In the genomic region with DNA sequence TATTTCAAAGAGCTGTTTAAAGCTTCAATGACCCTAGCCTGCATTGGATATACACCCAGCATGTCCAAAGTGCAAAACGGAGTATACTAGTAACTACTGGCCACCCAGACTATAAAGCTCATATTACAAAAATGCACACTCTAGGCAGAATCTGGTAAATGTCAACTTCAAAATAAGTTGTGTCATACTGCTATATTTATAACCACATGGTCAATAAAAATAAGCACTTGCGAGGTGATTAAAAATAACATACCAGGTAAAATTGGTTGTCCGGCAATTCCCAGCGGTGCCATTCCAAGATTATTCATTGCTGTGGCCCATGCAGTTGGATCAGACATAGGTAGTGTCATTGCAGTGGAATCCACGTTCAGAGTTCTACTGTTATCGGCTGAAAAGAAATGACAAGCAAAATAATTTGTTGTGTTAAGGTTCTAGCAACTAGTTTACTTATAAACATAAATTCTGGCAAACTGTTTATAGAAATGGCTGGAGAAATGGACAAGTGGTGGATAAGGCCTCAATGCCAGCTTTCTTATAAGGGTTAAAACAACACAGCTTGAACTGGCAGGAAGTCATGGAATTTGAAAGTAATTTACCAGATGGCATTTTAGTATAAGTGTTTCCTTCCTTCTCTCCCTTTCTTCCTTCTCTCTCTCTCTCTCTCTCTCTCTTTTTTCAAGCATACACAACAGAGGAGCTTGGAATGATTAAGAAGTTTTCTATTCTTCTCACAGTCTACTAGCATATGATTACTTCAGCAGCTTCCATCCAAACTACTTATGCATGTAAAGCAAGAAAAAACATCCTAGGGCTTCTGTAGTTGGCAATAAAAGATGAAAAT, we compare ENCODE assay signal across 19 cellular contexts.
DNase-seq lines count a peak whose midpoint lies in the region; TF ChIP-seq lines count a peak whose summit lies in the region.
"Had no signal": no experiment of that assay in that cellular context is flagged by ENCODE, and none has a peak within 500 bp of the region (broad histone marks: within the 10 kb centered on the region; RNA-seq: fewer than 3 reads in every experiment).

No MANE protein-coding gene starts in this region.

- H2BK12ac ChIP-seq in H9 (ENCODE audit: insufficient read length, low read depth, low read length), result no peak overlapping the region

- 76 to 77% methylated on average over 6 of the region's 6 CpGs for WGBS in sigmoid colon, 2 donors
- WGBS in smooth muscle cell (ENCODE audit: low lambda C conversion rate), result 74% methylated on average over 6 of the region's 6 CpGs
- no CpG with 5 or more reads among the region's 6 CpGs for WGBS in H9 (ENCODE audit: extremely low coverage, insufficient read length, low lambda C conversion rate)

- no peak overlapping the region for H3K18ac ChIP-seq in H9 (ENCODE audit: insufficient read length, low read depth, low read length)

- H2BK20ac ChIP-seq in H9 (ENCODE audit: low read depth, low read length, poor library complexity, severe bottlenecking), result no peak overlapping the region

- no peak overlapping the region for H3T11ph ChIP-seq in H9 (ENCODE audit: low read length)

- H2BK5ac ChIP-seq in H9 (ENCODE audit: insufficient read length, low read length), result no peak overlapping the region

- H3K4me2 ChIP-seq in smooth muscle cell, result no peak overlapping the region
- no peak overlapping the region for H3K4me2 ChIP-seq in H9 (ENCODE audit: insufficient read depth, insufficient read length, low read length)

- H3K4me1 ChIP-seq in skeletal muscle tissue (ENCODE audit: control insufficient read depth in 3 of 3, insufficient read depth in 3 of 3, low read length in 3 of 3) (peaks cover 5 to 15% (median 13%) of the 10 kb centered on the region in 3 donors), sigmoid colon (peaks cover 0 to 6% (median 0%) of the 10 kb centered on the region in 4 donors), smooth muscle cell (ENCODE audit: low read depth) (no peaks in the 10 kb centered on the region), H9 (ENCODE audit: insufficient read depth, low read length) (no peaks in the 10 kb centered on the region)
- H3K4me1 ChIP-seq: Caco-2, prostate gland had no signal

- no peak overlapping the region for H3K4ac ChIP-seq in H9 (ENCODE audit: low read depth, low read length)

- H2AFZ ChIP-seq in smooth muscle cell (ENCODE audit: low read depth) (no peak overlapping the region), H9 (ENCODE audit: low read length) (no peak overlapping the region)

- no peak overlapping the region for H3K9ac ChIP-seq in SK-N-MC (ENCODE audit: insufficient read length)
- H3K9ac ChIP-seq in skeletal muscle tissue (ENCODE audit: low read depth in 1 of 3, low read length in 3 of 3), result peak overlapping the region in 1 of 3 donors; percentile 8
- H3K9ac ChIP-seq in smooth muscle cell (ENCODE audit: low read depth), result no peak overlapping the region
- no peak overlapping the region for H3K9ac ChIP-seq in H9 (ENCODE audit: extremely low read depth, insufficient read length, low read length)

- no peak overlapping the region for H3K23ac ChIP-seq in H9 (ENCODE audit: insufficient read length, low read depth, low read length)

- H3K79me2 ChIP-seq in smooth muscle cell (ENCODE audit: low read depth), result no peaks in the 10 kb centered on the region
- H3K79me2 ChIP-seq in H9 (ENCODE audit: insufficient read depth, low read length), result no peaks in the 10 kb centered on the region

- TF ChIP-seq CTCF in fibroblast of the aortic adventitia (IDR thresholded peaks at IDR 0.05; ENCODE audit: insufficient read depth, low read length) (no peak), sigmoid colon (IDR thresholded peaks at IDR 0.05) (no peak), smooth muscle cell (IDR thresholded peaks at IDR 0.05; ENCODE audit: borderline replicate concordance, insufficient read depth, poor library complexity, severe bottlenecking) (no peak), H9 (conservative IDR thresholded peaks at IDR 0.05) (no peak)

- TF ChIP-seq POLR2A in sigmoid colon (IDR thresholded peaks at IDR 0.05), result no peak

- no peak overlapping the region for H4K91ac ChIP-seq in H9 (ENCODE audit: insufficient read length, low read depth, low read length)

- no peak for TF ChIP-seq EP300 in sigmoid colon (IDR thresholded peaks at IDR 0.05)

- DNase-seq in EL (peak; percentile 27), SK-N-MC (ENCODE audit: low read depth, low spot score) (no peak), fibroblast of the aortic adventitia (ENCODE audit: low read depth) (peak; percentile 19), sigmoid colon (no peak), LoVo (ENCODE audit: low spot score) (no peak), smooth muscle cell (lab: John Stamatoyannopoulos, UW; ENCODE audit: unreplicated experiment) (no peak), H9 (no peak)
- DNase-seq: activated B cell treated with CpG ODN at 0.5 μM for 24 hours; activated CD8-positive, alpha-beta T cell treated with anti-CD3 and anti-CD28 coated beads, Interleukin-2, amount 10 ng/mL, durations not matched to agents 7 days and 5 days; activated T-cell treated with anti-CD3 and anti-CD28 coated beads, Interleukin-2, amount 50 U/mL, for 72 hours; body of pancreas; Caco-2; HCEC 1CT; kidney glomerular epithelial cell; NCI-H1694 had no signal

- H3K4me3 ChIP-seq in SK-N-MC (no peak overlapping the region), fibroblast of the aortic adventitia (ENCODE audit: low read depth, low read length) (no peak overlapping the region), skeletal muscle tissue (ENCODE audit: low read length in 3 of 3) (peak overlapping the region in 1 of 3 donors; percentile 54), sigmoid colon (no peak overlapping the region), smooth muscle cell (no peak overlapping the region)
- H3K4me3 ChIP-seq: body of pancreas, prostate gland had no signal

- H3K27ac ChIP-seq in SK-N-MC (peak overlapping the region; percentile 21; the same call in 1 of the 2 replicates), skeletal muscle tissue (ENCODE audit: low read depth, low read length) (peak overlapping the region; percentile 69), sigmoid colon (no peak overlapping the region), smooth muscle cell (ENCODE audit: low read depth) (no peak overlapping the region), H9 (ENCODE audit: insufficient read length, low read depth, low read length) (no peak overlapping the region)
- H3K27ac ChIP-seq: body of pancreas, prostate gland had no signal

- H3K27me3 ChIP-seq in skeletal muscle tissue (ENCODE audit: control insufficient read depth in 3 of 3, insufficient read depth in 3 of 3, low read length in 3 of 3) (no peaks in the 10 kb centered on the region), sigmoid colon (no peaks in the 10 kb centered on the region), smooth muscle cell (ENCODE audit: low read depth) (no peaks in the 10 kb centered on the region), H9 (ENCODE audit: insufficient read depth, low read length) (no peaks in the 10 kb centered on the region)
- H3K27me3 ChIP-seq: body of pancreas had no signal

- no peaks in the 10 kb centered on the region for H3K23me2 ChIP-seq in H9 (ENCODE audit: insufficient read length, low read depth, low read length, poor library complexity, severe bottlenecking)

- H3K27ac Mint-ChIP-seq in H9, result no peak overlapping the region
- H3K27ac Mint-ChIP-seq: activated B cell treated with CpG ODN at 0.5 μM for 24 hours; activated CD8-positive, alpha-beta T cell treated with anti-CD3 and anti-CD28 coated beads, Interleukin-2, amount 10 ng/mL, durations not matched to agents 7 days and 5 days; activated naive CD4-positive, alpha-beta T cell treated with anti-CD3 and anti-CD28 coated beads, Interleukin-2, amount 50 U/mL, for 24 hours; activated T-cell treated with anti-CD3 and anti-CD28 coated beads, Interleukin-2, amount 50 U/mL, for 72 hours; T-helper 2 cell treated with Interferon-gamma antibody and Interleukin-4, amounts not matched to agents 5 μg/mL and 100 μg/mL, for 36 hours had no signal

- H3K9me3 ChIP-seq in SK-N-MC (ENCODE audit: low read depth, low read length) (no peaks in the 10 kb centered on the region), skeletal muscle tissue (ENCODE audit: control insufficient read depth in 3 of 3, low read length in 3 of 3) (no peaks in the 10 kb centered on the region), sigmoid colon (no peaks in the 10 kb centered on the region), smooth muscle cell (replicated peaks; ENCODE audit: low read depth) (no peaks in the 10 kb centered on the region), H9 (ENCODE audit: control insufficient read depth, low read depth, low read length) (no peaks in the 10 kb centered on the region)
- H3K9me3 ChIP-seq: body of pancreas, Caco-2, prostate gland had no signal

- H2BK15ac ChIP-seq in H9 (ENCODE audit: low read depth, low read length), result no peak overlapping the region

- intact Hi-C loops in sigmoid colon (cut with DNase I), result no loop called here

- no peak overlapping the region for H4K8ac ChIP-seq in H9 (replicated peaks; ENCODE audit: insufficient read length, low read depth, low read length)

- no peaks in the 10 kb centered on the region for H3K27me3 Mint-ChIP-seq in H9 (ENCODE audit: low read depth)
- H3K27me3 Mint-ChIP-seq: activated B cell treated with CpG ODN at 0.5 μM for 24 hours; activated naive CD4-positive, alpha-beta T cell treated with anti-CD3 and anti-CD28 coated beads, Interleukin-2, amount 50 U/mL, for 24 hours had no signal

- no peaks in the 10 kb centered on the region for H3K79me1 ChIP-seq in H9 (ENCODE audit: insufficient read depth, low read depth, low read length, poor library complexity, severe bottlenecking)

- H3K56ac ChIP-seq in H9 (ENCODE audit: insufficient read length, low read depth, low read length), result no peak overlapping the region

- H3K4me3 Mint-ChIP-seq in H9, result no peak overlapping the region
- H3K4me3 Mint-ChIP-seq: activated B cell treated with CpG ODN at 0.5 μM for 24 hours; activated CD8-positive, alpha-beta T cell treated with anti-CD3 and anti-CD28 coated beads, Interleukin-2, amount 10 ng/mL, durations not matched to agents 7 days and 5 days; activated naive CD4-positive, alpha-beta T cell treated with anti-CD3 and anti-CD28 coated beads, Interleukin-2, amount 50 U/mL, for 24 hours; activated T-cell treated with anti-CD3 and anti-CD28 coated beads, Interleukin-2, amount 50 U/mL, for 72 hours; T-helper 2 cell treated with Interferon-gamma antibody and Interleukin-4, amounts not matched to agents 5 μg/mL and 100 μg/mL, for 36 hours had no signal

- H3K9me3 Mint-ChIP-seq in H9, result no peaks in the 10 kb centered on the region
- H3K9me3 Mint-ChIP-seq: activated B cell treated with CpG ODN at 0.5 μM for 24 hours; activated naive CD4-positive, alpha-beta T cell treated with anti-CD3 and anti-CD28 coated beads, Interleukin-2, amount 50 U/mL, for 24 hours; activated T-cell treated with anti-CD3 and anti-CD28 coated beads, Interleukin-2, amount 50 U/mL, for 72 hours; T-helper 2 cell treated with Interferon-gamma antibody and Interleukin-4, amounts not matched to agents 5 μg/mL and 100 μg/mL, for 36 hours had no signal

- H3K36me3 ChIP-seq in SK-N-MC (ENCODE audit: insufficient read depth, low read length) (no peaks in the 10 kb centered on the region), skeletal muscle tissue (ENCODE audit: control insufficient read depth in 3 of 3, insufficient read depth in 3 of 3, low read length in 3 of 3) (no peaks in the 10 kb centered on the region), sigmoid colon (no peaks in the 10 kb centered on the region), smooth muscle cell (ENCODE audit: low read depth) (no peaks in the 10 kb centered on the region)
- H3K36me3 ChIP-seq: prostate gland had no signal

- no peak overlapping the region for H2BK120ac ChIP-seq in H9 (ENCODE audit: low read depth, low read length, poor library complexity, severe bottlenecking)

- H4K5ac ChIP-seq in H9 (ENCODE audit: insufficient read length, low read depth, low read length), result no peak overlapping the region

- H3F3A ChIP-seq in smooth muscle cell (ENCODE audit: low read depth), result no peaks in the 10 kb centered on the region

- H3K36me3 Mint-ChIP-seq in H9 (ENCODE audit: insufficient read depth in 1 of 3, low read depth in 3 of 3), result no peaks in the 10 kb centered on the region

- H3K14ac ChIP-seq in H9 (ENCODE audit: insufficient read depth, low read length), result no peak overlapping the region

- H3K4me1 Mint-ChIP-seq in H9, result peaks cover 9 to 10% of the 10 kb centered on the region in 2 experiments
- H3K4me1 Mint-ChIP-seq: activated B cell treated with CpG ODN at 0.5 μM for 24 hours had no signal

- H4K20me1 ChIP-seq in smooth muscle cell (ENCODE audit: low read depth) (no peaks in the 10 kb centered on the region), H9 (ENCODE audit: control insufficient read depth, insufficient read depth, insufficient read length) (no peaks in the 10 kb centered on the region)

- H2AK5ac ChIP-seq in H9 (ENCODE audit: insufficient read length, low read length), result no peak overlapping the region

Comparison
In these comparisons a context has a peak if more than half of its experiments do, and no peak if none do; other contexts are left out.
1. DNase-seq: peak in EL (single experiment) and fibroblast of the aortic adventitia (single experiment); none in SK-N-MC (single experiment), sigmoid colon (single experiment), LoVo (single experiment), smooth muscle cell (single experiment) and H9 (single experiment).
2. H3K27ac ChIP-seq: peak in SK-N-MC (single experiment) and skeletal muscle tissue (single experiment); none in sigmoid colon (0 of 4), smooth muscle cell (single experiment) and H9 (single experiment).